Comparison of ENCODE assay signal across 2 cellular contexts in the genomic region with DNA sequence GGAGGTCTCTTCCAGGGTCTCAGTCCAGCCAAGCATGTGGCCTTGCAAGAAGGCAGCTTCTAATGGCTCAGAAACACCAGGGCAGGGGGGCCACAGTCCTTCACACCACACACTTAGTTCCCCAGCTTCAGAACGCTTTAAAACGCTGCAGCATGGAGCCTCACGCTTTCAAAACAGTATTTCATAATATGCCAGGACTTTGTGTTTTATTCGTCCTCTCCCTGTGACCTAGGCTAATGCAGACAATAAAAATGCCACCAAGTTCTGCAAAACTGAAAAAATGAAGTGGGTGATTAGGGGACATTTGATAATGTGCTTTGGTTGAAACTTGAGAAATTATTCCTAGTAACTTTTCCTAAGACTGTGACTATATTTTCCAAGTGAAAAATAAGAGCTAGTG.
TF ChIP-seq lines count a peak whose summit lies in the region.

No MANE protein-coding gene starts in this region.

TF ChIP-seq in liver, 16 proteins besides CTCF, POLR2A, EP300 and RAD21 (continued from another document):
- TF ChIP-seq, protein P1, sequence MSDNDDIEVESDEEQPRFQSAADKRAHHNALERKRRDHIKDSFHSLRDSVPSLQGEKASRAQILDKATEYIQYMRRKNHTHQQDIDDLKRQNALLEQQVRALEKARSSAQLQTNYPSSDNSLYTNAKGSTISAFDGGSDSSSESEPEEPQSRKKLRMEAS (IDR thresholded peaks at IDR 0.05), result peak; percentile 22
- TF ChIP-seq NR2F2 (IDR thresholded peaks at IDR 0.05), result no peak
- TF ChIP-seq YY1 (IDR thresholded peaks at IDR 0.05), result peak; percentile 49
- TF ChIP-seq, protein P2, sequence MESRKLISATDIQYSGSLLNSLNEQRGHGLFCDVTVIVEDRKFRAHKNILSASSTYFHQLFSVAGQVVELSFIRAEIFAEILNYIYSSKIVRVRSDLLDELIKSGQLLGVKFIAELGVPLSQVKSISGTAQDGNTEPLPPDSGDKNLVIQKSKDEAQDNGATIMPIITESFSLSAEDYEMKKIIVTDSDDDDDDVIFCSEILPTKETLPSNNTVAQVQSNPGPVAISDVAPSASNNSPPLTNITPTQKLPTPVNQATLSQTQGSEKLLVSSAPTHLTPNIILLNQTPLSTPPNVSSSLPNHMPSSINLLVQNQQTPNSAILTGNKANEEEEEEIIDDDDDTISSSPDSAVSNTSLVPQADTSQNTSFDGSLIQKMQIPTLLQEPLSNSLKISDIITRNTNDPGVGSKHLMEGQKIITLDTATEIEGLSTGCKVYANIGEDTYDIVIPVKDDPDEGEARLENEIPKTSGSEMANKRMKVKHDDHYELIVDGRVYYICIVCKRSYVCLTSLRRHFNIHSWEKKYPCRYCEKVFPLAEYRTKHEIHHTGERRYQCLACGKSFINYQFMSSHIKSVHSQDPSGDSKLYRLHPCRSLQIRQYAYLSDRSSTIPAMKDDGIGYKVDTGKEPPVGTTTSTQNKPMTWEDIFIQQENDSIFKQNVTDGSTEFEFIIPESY (IDR thresholded peaks at IDR 0.05), result no peak
- TF ChIP-seq EGR1 (IDR thresholded peaks at IDR 0.05; ENCODE audit: low read depth in 2 of 2), result no peak
- TF ChIP-seq, protein P3, sequence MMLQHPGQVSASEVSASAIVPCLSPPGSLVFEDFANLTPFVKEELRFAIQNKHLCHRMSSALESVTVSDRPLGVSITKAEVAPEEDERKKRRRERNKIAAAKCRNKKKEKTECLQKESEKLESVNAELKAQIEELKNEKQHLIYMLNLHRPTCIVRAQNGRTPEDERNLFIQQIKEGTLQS (IDR thresholded peaks at IDR 0.05), result no peak
- TF ChIP-seq FOXA2 (IDR thresholded peaks at IDR 0.05), result no peak
- TF ChIP-seq HNF4A (conservative IDR thresholded peaks at IDR 0.05), result peak; percentile 52 to 62

TF ChIP-seq in HepG2, 621 proteins besides CTCF, POLR2A, EP300 and RAD21:
- TF ChIP-seq, protein P4, sequence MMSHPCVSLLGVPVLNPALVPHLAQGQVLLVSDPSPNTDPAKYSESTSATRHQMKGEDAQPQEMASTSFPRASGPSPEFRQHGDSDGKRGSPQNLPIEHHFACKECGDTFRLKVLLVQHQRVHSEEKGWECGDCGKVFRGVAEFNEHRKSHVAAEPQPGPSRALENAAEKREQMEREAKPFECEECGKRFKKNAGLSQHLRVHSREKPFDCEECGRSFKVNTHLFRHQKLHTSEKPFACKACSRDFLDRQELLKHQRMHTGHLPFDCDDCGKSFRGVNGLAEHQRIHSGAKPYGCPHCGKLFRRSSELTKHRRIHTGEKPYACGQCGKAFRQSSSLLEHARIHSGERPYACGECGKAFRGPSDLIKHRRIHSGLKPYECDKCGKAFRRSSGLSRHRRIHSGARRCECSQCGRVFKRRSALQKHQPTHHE (CRISPR knock-in tag; IDR thresholded peaks at IDR 0.05; ENCODE audit: borderline replicate concordance), result no peak
- no peak for TF ChIP-seq PHF20 (CRISPR knock-in tag; IDR thresholded peaks at IDR 0.05)
- no peak for TF ChIP-seq ZFP41 (CRISPR knock-in tag; IDR thresholded peaks at IDR 0.05; ENCODE audit: borderline replicate concordance)
- TF ChIP-seq, protein P5, sequence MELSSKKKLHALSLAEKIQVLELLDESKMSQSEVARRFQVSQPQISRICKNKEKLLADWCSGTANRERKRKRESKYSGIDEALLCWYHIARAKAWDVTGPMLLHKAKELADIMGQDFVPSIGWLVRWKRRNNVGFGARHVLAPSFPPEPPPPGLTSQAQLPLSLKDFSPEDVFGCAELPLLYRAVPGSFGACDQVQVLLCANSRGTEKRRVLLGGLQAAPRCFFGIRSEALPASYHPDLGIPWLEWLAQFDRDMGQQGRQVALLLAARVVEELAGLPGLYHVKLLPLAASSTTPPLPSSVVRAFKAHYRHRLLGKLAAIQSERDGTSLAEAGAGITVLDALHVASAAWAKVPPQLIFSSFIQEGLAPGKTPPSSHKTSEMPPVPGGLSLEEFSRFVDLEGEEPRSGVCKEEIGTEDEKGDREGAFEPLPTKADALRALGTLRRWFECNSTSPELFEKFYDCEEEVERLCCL (CRISPR knock-in tag; IDR thresholded peaks at IDR 0.05; ENCODE audit: borderline replicate concordance), result no peak
- TF ChIP-seq ZNF766 (CRISPR knock-in tag; IDR thresholded peaks at IDR 0.05; ENCODE audit: borderline replicate concordance), result no peak
- TF ChIP-seq CENPX (CRISPR knock-in tag; IDR thresholded peaks at IDR 0.05), result no peak
- TF ChIP-seq ZEB1 (IDR thresholded peaks at IDR 0.05; ENCODE audit: insufficient replicate concordance, low read depth), result no peak
- no peak for TF ChIP-seq MTA1 (CRISPR knock-in tag; IDR thresholded peaks at IDR 0.05; ENCODE audit: borderline replicate concordance)
- no peak for TF ChIP-seq SP2 (CRISPR knock-in tag; IDR thresholded peaks at IDR 0.05)
